8 cellular contexts compared by ENCODE assay signal in the genomic region with DNA sequence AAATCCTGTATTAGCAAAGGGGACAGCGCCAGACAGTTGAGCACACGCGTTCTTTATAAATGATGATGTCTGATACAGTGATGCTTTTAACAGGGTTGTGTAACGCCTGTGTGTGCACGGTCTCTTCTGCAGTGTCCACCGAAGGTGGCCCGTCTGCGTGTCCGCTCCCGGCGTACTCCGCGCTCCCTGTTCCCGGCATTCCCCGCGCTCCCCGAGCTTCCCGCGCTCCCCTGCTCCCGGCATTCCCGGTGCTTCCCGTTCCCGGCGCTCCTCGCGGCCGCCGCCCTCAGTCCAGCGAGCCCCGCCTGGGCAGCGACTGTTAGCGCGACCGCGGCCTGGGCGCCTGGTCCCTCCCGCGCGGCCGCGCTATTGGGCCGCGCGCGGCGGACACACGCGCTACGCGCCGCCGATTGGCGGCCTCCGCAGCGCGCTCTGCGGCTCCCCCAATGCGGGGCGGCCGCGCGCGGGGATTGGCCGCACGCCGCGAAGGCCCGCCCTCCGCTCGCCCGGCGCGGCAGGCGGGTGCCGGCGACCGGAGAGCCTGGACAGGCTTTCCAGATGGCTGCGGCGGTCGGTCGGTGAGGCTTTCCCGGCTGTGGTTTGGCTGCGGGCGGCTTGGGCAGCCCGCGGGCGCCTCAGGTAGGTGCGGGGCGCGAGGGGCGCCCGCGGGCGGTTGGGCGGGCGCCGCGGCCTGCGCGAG. TPM values are rescaled to one million over a fixed set of nuclear protein-coding genes. Genes with fewer than 3 reads are reported as not detected.
DNase-seq lines count a peak whose midpoint lies in the region; ATAC-seq, FAIRE-seq and TF ChIP-seq lines count a peak whose summit lies in the region.

A gene (plus strand): TSS at position 497 of the 700 bp plus-strand sequence. CDS start 5,723 bp downstream, outside the sequence.

- peak; percentile 99 for DNase-seq in AG08396 (ENCODE audit: low spot score)
- DNase-seq in NCI-H345 (lab: John Stamatoyannopoulos, UW): peak; percentile 92
- peak; percentile 99 for DNase-seq in cerebellum (ENCODE audit: low spot score)
- peak; percentile 49 for DNase-seq in keratinocyte (ENCODE audit: low read depth, low spot score)
- DNase-seq in stimulated activated CD4-positive, alpha-beta T cell treated with anti-CD3 and anti-CD28 coated beads, Interleukin-12 subunit alpha, Interleukin-12 subunit beta, amount 100 ng/mL, for 4 hours: peak; percentile 67

- H3K79me2 ChIP-seq in keratinocyte (ENCODE audit: control insufficient read depth, insufficient read depth, low read length): peaks cover 45% of the 10 kb centered on the region

- FAIRE-seq in keratinocyte (lab: Jason Lieb, UNC): no peak

- no peaks in the 10 kb centered on the region for H3K9me3 ChIP-seq in keratinocyte (ENCODE audit: control insufficient read depth, low read depth, low read length)

- peaks cover 16% of the 10 kb centered on the region for H3K4me1 ChIP-seq in keratinocyte (ENCODE audit: control insufficient read depth, extremely low read depth, insufficient read depth, low read length)

- peak within 1 kb of the TSS; percentile 59 for H3K27ac ChIP-seq in keratinocyte (ENCODE audit: control insufficient read depth, insufficient read depth, low read length)

- H3K27me3 ChIP-seq in keratinocyte (ENCODE audit: control insufficient read depth, extremely low read depth, insufficient read depth, low read length): no peaks in the 10 kb centered on the region

- peaks cover 3 to 8% of the 10 kb centered on the region in 2 experiments for H3K36me3 ChIP-seq in keratinocyte (ENCODE audit: control insufficient read depth in 2 of 2, extremely low read depth in 1 of 2, insufficient read depth in 2 of 2, low read length in 2 of 2)

- dilution Hi-C loops in keratinocyte (cut with MboI; ENCODE audit: extremely low pct_ligation_motif_present, low sequenced_read_pairs): no loop called here

- H3K9me1 ChIP-seq in keratinocyte (ENCODE audit: control insufficient read depth, extremely low read depth, insufficient read depth, low read length): peaks cover 5% of the 10 kb centered on the region

- H2AFZ ChIP-seq in keratinocyte (ENCODE audit: control insufficient read depth, low read length): peak within 1 kb of the TSS; percentile 95

- ATAC-seq in GM19023 (IDR thresholded peaks at IDR 0.05; ENCODE audit: unreplicated experiment) (peak; percentile 78), HG03280 (IDR thresholded peaks at IDR 0.05; ENCODE audit: unreplicated experiment) (peak; percentile 79)
- peak; percentile 93 to 95 for ATAC-seq in activated CD4-positive, CD25-positive, alpha-beta regulatory T cell treated with anti-CD3 and anti-CD28 coated beads, Interleukin-2, amount 50 U/mL, for 24 hours

- TF ChIP-seq CTCF in keratinocyte (optimal IDR thresholded peaks at IDR 0.05 in 1 of 3, IDR thresholded peaks at IDR 0.05 in 1 of 3, conservative IDR thresholded peaks at IDR 0.05 in 1 of 3; ENCODE audit: extremely low read depth in 1 of 3, insufficient read depth in 2 of 3, low read length in 3 of 3): no peak

- peaks cover 10% of the 10 kb centered on the region for H4K20me1 ChIP-seq in keratinocyte (ENCODE audit: control insufficient read depth, extremely low read depth, insufficient read depth, low read length)

- H3K4me2 ChIP-seq in keratinocyte (ENCODE audit: control insufficient read depth, extremely low read depth, insufficient read depth, low read depth, low read length): peak within 1 kb of the TSS; percentile 91

- H3K4me3 ChIP-seq in keratinocyte (ENCODE audit: control insufficient read depth in 2 of 3, extremely low read depth in 1 of 3, insufficient read depth in 2 of 3, low read depth in 1 of 3, low read length in 3 of 3): peak within 1 kb of the TSS; percentile 60 to 84 (median 72)

- peak within 1 kb of the TSS; percentile 85 for H3K9ac ChIP-seq in keratinocyte (ENCODE audit: control insufficient read depth, extremely low read depth, insufficient read depth, low read length)

RNA-seq across cellular contexts. Expression of the gene that starts here (rescaled TPM):
- 45.4 TPM for total RNA-seq in cerebellum
- 14.3 to 24.3 TPM (median 17.2 TPM) in 3 replicates for polyA plus RNA-seq in keratinocyte
- polyA plus RNA-seq in keratinocyte (2011; ENCODE audit: low read depth): 13.5 TPM
- polyA plus RNA-seq in keratinocyte (2011; cell fraction: cytosol; rRNA removed): 11.2 and 13.8 TPM in 2 replicates
- polyA plus RNA-seq in keratinocyte (2011; cell fraction: nucleus; rRNA removed): 61.4 and 73.1 TPM in 2 replicates
- 14.1 and 20.0 TPM in 2 replicates for polyA plus RNA-seq in keratinocyte (2012; ENCODE audit: low replicate concordance)
- 15.3 to 41.9 TPM (median 20.6 TPM) in 3 replicates for polyA minus RNA-seq in keratinocyte
- polyA minus RNA-seq in keratinocyte (2011; cell fraction: cytosol; rRNA and poly(A)+ RNA removed): 11.7 TPM
- polyA minus RNA-seq in keratinocyte (2011; cell fraction: nucleus; rRNA and poly(A)+ RNA removed): 21.3 and 26.5 TPM in 2 replicates

Comparison
In these comparisons a context has a peak if more than half of its experiments do, and no peak if none do; other contexts are left out.
1. Peak in every context shown above with its lines: DNase-seq, ATAC-seq, H3K4me3 ChIP-seq and H3K27ac ChIP-seq.
2. DNase-seq: peak in every context shown above with its lines; median percentile 99 in AG08396; 99 in cerebellum; 92 in NCI-H345; 67 in stimulated activated CD4-positive, alpha-beta T cell treated with anti-CD3 and anti-CD28 coated beads, Interleukin-12 subunit alpha, Interleukin-12 subunit beta, amount 100 ng/mL, for 4 hours; 49 in keratinocyte.